ENCODE assay signal across 8 cellular contexts in genomic region chr16:19520861-19521331, GRCh38. TPM values are rescaled to one million over a fixed set of nuclear protein-coding genes. Genes with fewer than 3 reads are reported as not detected.
DNase-seq lines count a peak whose midpoint lies in the region; ATAC-seq, FAIRE-seq and TF ChIP-seq lines count a peak whose summit lies in the region.

No MANE protein-coding gene starts in this region.

- H3K27me3 ChIP-seq in liver (ENCODE audit: control insufficient read depth in 4 of 4, insufficient read depth in 4 of 4, low read length in 3 of 4) (no peaks in the 10 kb centered on the region), thyroid gland (no peaks in the 10 kb centered on the region)

- H3K4me1 ChIP-seq in ES-I3 (ENCODE audit: insufficient read depth, low read length), result peaks cover 18% of the 10 kb centered on the region; the same call in 1 of the 2 replicates
- peaks cover 0 to 20% (median 17%) of the 10 kb centered on the region in 4 donors for H3K4me1 ChIP-seq in liver (ENCODE audit: control insufficient read depth in 4 of 4, insufficient read depth in 4 of 4, low read length in 3 of 4)
- H3K4me1 ChIP-seq in thyroid gland, result peaks cover 30 to 36% of the 10 kb centered on the region in 2 donors

- H3K9ac ChIP-seq in ES-I3 (ENCODE audit: low read depth, low read length) (peak overlapping the region; percentile 91), liver (ENCODE audit: low read depth in 1 of 2, low read length in 2 of 2) (peak overlapping the region in 1 of 2 donors; percentile 84)

- 30% methylated on average over 8 of the region's 8 CpGs for WGBS in liver
- WGBS in thyroid gland, 2 donors, result 8 to 9% methylated on average over 8 of the region's 8 CpGs

- peaks cover 2% of the 10 kb centered on the region; the same call in 1 of the 2 replicates for H3K36me3 ChIP-seq in ES-I3 (ENCODE audit: insufficient read depth, low read length)
- H3K36me3 ChIP-seq in liver (ENCODE audit: control insufficient read depth in 4 of 4, insufficient read depth in 3 of 4, low read depth in 1 of 4, low read length in 3 of 4), result peaks cover 0 to 6% (median 4%) of the 10 kb centered on the region in 4 donors
- peaks cover 6 to 9% of the 10 kb centered on the region in 2 donors for H3K36me3 ChIP-seq in thyroid gland

- DNase-seq in LNCaP clone FGC (ENCODE audit: low read depth) (no peak), astrocyte of the cerebellum (ENCODE audit: low read depth) (no peak), thyroid gland (no peak), urothelium cell line (ENCODE audit: low spot score) (no peak), NCI-H1417 treated with DMSO at 0.1 percent for 48 hours (lab: John Stamatoyannopoulos, UW) (no peak)

- peak overlapping the region in 1 of 2 donors; percentile 85 for H3K27ac ChIP-seq in liver (ENCODE audit: low read depth in 1 of 2, low read length in 2 of 2)
- H3K27ac ChIP-seq in thyroid gland, result peak overlapping the region; percentile 64 to 82 (median 80)

- ATAC-seq in HG03460 (IDR thresholded peaks at IDR 0.05; ENCODE audit: unreplicated experiment), result no peak

- no peaks in the 10 kb centered on the region; the same call in 1 of the 2 replicates for H3K9me3 ChIP-seq in ES-I3 (ENCODE audit: control insufficient read depth, insufficient read depth, low read length)
- no peaks in the 10 kb centered on the region for H3K9me3 ChIP-seq in liver (ENCODE audit: control insufficient read depth in 4 of 4, low read length in 3 of 4)
- H3K9me3 ChIP-seq in thyroid gland, result no peaks in the 10 kb centered on the region

- no peak for FAIRE-seq in urothelium cell line (lab: Jason Lieb, UNC)

- intact Hi-C loops in thyroid gland (cut with DNase I), result loop anchor here (5.0 kb wide), 1 partner anchor 36 kb away; the partner anchor contains the start of gene VPS35L

- no peak for TF ChIP-seq POLR2A in thyroid gland (IDR thresholded peaks at IDR 0.05)

- H3K4me3 ChIP-seq in LNCaP clone FGC (ENCODE audit: low read depth, low read length) (peak overlapping the region; percentile 83), astrocyte of the cerebellum (ENCODE audit: low read depth, low read length) (peak overlapping the region; percentile 73), liver (ENCODE audit: low read depth in 1 of 3, low read length in 3 of 3) (peak overlapping the region; percentile 70 to 88 (median 83)), thyroid gland (replicated peaks in 1 of 3) (peak overlapping the region in 2 of 3 donors; percentile 52 to 92)

- in situ Hi-C loops in astrocyte of the cerebellum (cut with HindIII; ENCODE audit: low sequenced_read_pairs), result no loop called here

- no peak for TF ChIP-seq CTCF in LNCaP clone FGC (IDR thresholded peaks at IDR 0.05; ENCODE audit: control insufficient read depth, extremely low read depth, insufficient read depth)
- no peak for TF ChIP-seq CTCF in astrocyte of the cerebellum (IDR thresholded peaks at IDR 0.05; ENCODE audit: low read depth, low read length, missing control alignments)
- TF ChIP-seq CTCF in liver (IDR thresholded peaks at IDR 0.05; ENCODE audit: low read depth, low read length, missing input control), result no peak
- no peak for TF ChIP-seq CTCF in thyroid gland (IDR thresholded peaks at IDR 0.05)

- TF ChIP-seq RAD21 in liver (IDR thresholded peaks at IDR 0.05), result no peak

TF ChIP-seq in liver, 16 proteins besides CTCF, POLR2A, EP300 and RAD21:
- TF ChIP-seq ZBTB33 (IDR thresholded peaks at IDR 0.05) (no peak), REST (IDR thresholded peaks at IDR 0.05) (no peak), EGR1 (IDR thresholded peaks at IDR 0.05; ENCODE audit: low read depth in 2 of 2) (no peak), YY1 (IDR thresholded peaks at IDR 0.05) (no peak), ATF3 (IDR thresholded peaks at IDR 0.05) (no peak), MAX (IDR thresholded peaks at IDR 0.05) (no peak), HNF4G (IDR thresholded peaks at IDR 0.05) (no peak), RXRA (IDR thresholded peaks at IDR 0.05) (no peak), TAF1 (conservative IDR thresholded peaks at IDR 0.05) (no peak), JUND (IDR thresholded peaks at IDR 0.05) (no peak), FOXA1 (IDR thresholded peaks at IDR 0.05) (no peak), GABPA (IDR thresholded peaks at IDR 0.05 in 1 of 2, conservative IDR thresholded peaks at IDR 0.05 in 1 of 2) (no peak)
TF ChIP-seq in liver: peak in this region for 0.

RNA-seq across cellular contexts. Expression of gene GDE1, which starts 1.0 kb away (rescaled TPM):
- total RNA-seq in liver (10 to 100 TPM; 25.7 to 39.1 TPM), thyroid gland (10 to 100 TPM; 57.3 to 80.9 (median 68.8) TPM)
- polyA plus RNA-seq in liver, result 10 to 100 TPM; 14.8 to 21.5 TPM

RNA-seq across cellular contexts. Expression of gene CCP110, which starts 2.8 kb away (rescaled TPM):
- total RNA-seq in liver (10 to 100 TPM in 1 of 2 donors, 1 to 10 TPM in 1; 8.2 to 25.0 TPM), thyroid gland (10 to 100 TPM; 19.5 to 27.8 (median 24.0) TPM)
- polyA plus RNA-seq in liver, result 1 to 10 TPM; 1.8 to 2.8 TPM

RNA-seq across cellular contexts. Expression of gene VPS35L, which starts 34.6 kb away (rescaled TPM):
- total RNA-seq in liver, result 10 to 100 TPM; 16.1 to 18.2 TPM
- 10 to 100 TPM; 10.5 to 14.1 TPM for polyA plus RNA-seq in liver
- total RNA-seq in thyroid gland, result 10 to 100 TPM; 64.9 to 74.3 (median 68.8) TPM
